Comparison of ENCODE assay signal across 23 cellular contexts in the genomic region with DNA sequence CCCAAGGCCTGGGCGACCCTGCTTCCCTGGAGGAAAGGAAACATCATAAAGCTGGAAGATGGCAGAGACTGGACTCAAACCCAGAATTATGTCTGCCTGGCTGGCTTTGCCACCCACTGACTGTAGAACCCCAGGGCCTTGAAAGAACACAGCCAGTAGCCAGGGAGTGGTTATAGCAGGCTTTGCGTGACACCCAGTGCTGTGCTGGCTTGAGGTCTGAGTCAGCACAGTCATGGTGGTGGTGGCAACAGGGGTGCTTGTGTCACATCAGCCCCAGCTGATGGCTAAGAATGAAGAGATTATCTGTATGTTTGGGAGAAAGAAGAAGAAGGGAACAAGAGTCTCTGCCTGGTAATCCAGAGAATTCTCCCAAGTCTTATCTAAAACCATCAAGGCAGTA.
A peak's percentile ranks its signal among the peaks of the same experiment; 100 is the strongest.
DNase-seq lines count a peak whose midpoint lies in the region; ATAC-seq and TF ChIP-seq lines count a peak whose summit lies in the region.
"Had no signal": no experiment of that assay in that cellular context is flagged by ENCODE, and none has a peak within 500 bp of the region (broad histone marks: within the 10 kb centered on the region; RNA-seq: fewer than 3 reads in every experiment).

No MANE protein-coding gene starts in this region.

- CTCF ChIA-PET in CD4-positive, alpha-beta T cell (lab: Charles Lee), result no interaction called here

- peak overlapping the region; percentile 30 for H3K4me3 Mint-ChIP-seq in CD4-positive, alpha-beta T cell
- peak overlapping the region in 2 of 5 donors; percentile 10 to 30 for H3K4me3 Mint-ChIP-seq in immature natural killer cell
- H3K4me3 Mint-ChIP-seq in natural killer cell treated with Interleukin-12 subunit alpha and Interleukin-12 subunit beta and Interleukin-15 and Interleukin-18, amount 100 ng/mL, for 72 hours, result peak overlapping the region; percentile 32
- H3K4me3 Mint-ChIP-seq: B cell; CD4-positive, alpha-beta memory T cell; CD8-positive, alpha-beta memory T cell had no signal

- DNase-seq in CD4-positive, alpha-beta T cell, result no peak
- DNase-seq in immature natural killer cell, result no peak
- no peak for DNase-seq in natural killer cell treated with Interleukin-12 subunit alpha and Interleukin-12 subunit beta and Interleukin-15 and Interleukin-18, amount 100 ng/mL, for 72 hours (ENCODE audit: low spot score)
- DNase-seq in right cardiac atrium, result no peak
- no peak for DNase-seq in left lobe of liver (ENCODE audit: low spot score)
- DNase-seq: AML-193; CD4-positive, alpha-beta memory T cell; CD8-positive, alpha-beta memory T cell; COR-L47; DMS 273 treated with DMSO at 0.1 percent for 48 hours; DMS153; DMS53; DMS79; DND-41; EL; GDM1 had no signal

- POLR2A ChIA-PET in CD4-positive, alpha-beta T cell (lab: Charles Lee), result no interaction called here

- no peaks in the 10 kb centered on the region for H3K27me3 ChIP-seq in CD4-positive, alpha-beta T cell (ENCODE audit: control insufficient read depth, insufficient read depth, low read length)
- no peaks in the 10 kb centered on the region for H3K27me3 ChIP-seq in right cardiac atrium (ENCODE audit: control insufficient read depth, insufficient read depth)

- no peaks in the 10 kb centered on the region for H3K4me1 ChIP-seq in right cardiac atrium (ENCODE audit: control insufficient read depth, insufficient read depth, low read length)
- H3K4me1 ChIP-seq: A549; BLaER1 treated with 17β-estradiol and CSF1 and Interleukin-3, amounts not matched to agents 10 nM and 100 nM had no signal

- ATAC-seq in CD4-positive, alpha-beta T cell (ENCODE audit: poor library complexity), result no peak
- peak; percentile 79 to 81 for ATAC-seq in natural killer cell treated with Interleukin-12 subunit alpha and Interleukin-12 subunit beta and Interleukin-15 and Interleukin-18, amount 100 ng/mL, for 72 hours
- ATAC-seq in right cardiac atrium (no peak), HG02973 (IDR thresholded peaks at IDR 0.05; ENCODE audit: unreplicated experiment) (no peak), left lobe of liver (no peak)
- ATAC-seq: A549, GM12878 had no signal

- no peak overlapping the region for H3K27ac Mint-ChIP-seq in CD4-positive, alpha-beta T cell
- peak overlapping the region; percentile 5 to 60 (median 47) for H3K27ac Mint-ChIP-seq in immature natural killer cell
- H3K27ac Mint-ChIP-seq in natural killer cell treated with Interleukin-12 subunit alpha and Interleukin-12 subunit beta and Interleukin-15 and Interleukin-18, amount 100 ng/mL, for 72 hours, result peak overlapping the region; percentile 2 to 46
- H3K27ac Mint-ChIP-seq: B cell; CD4-positive, alpha-beta memory T cell had no signal

- H3K27ac ChIP-seq in CD4-positive, alpha-beta T cell (ENCODE audit: low read depth, low read length), result no peak overlapping the region
- H3K27ac ChIP-seq in right cardiac atrium (ENCODE audit: low read length), result no peak overlapping the region
- H3K27ac ChIP-seq: 22Rv1; A549; BLaER1 treated with 17β-estradiol and CSF1 and Interleukin-3, amounts not matched to agents 10 nM and 100 nM; C4-2B had no signal

- no peaks in the 10 kb centered on the region for H3K4me1 Mint-ChIP-seq in CD4-positive, alpha-beta T cell (ENCODE audit: low read depth)
- peaks cover 58 to 73% of the 10 kb centered on the region in 2 donors for H3K4me1 Mint-ChIP-seq in immature natural killer cell
- H3K4me1 Mint-ChIP-seq in natural killer cell treated with Interleukin-12 subunit alpha and Interleukin-12 subunit beta and Interleukin-15 and Interleukin-18, amount 100 ng/mL, for 72 hours (ENCODE audit: low read depth in 2 of 2), result peaks cover 30 to 32% of the 10 kb centered on the region in 2 donors
- H3K4me1 Mint-ChIP-seq: B cell had no signal

- no peak for TF ChIP-seq CTCF in CD4-positive, alpha-beta T cell (IDR thresholded peaks at IDR 0.05)

- H3K9me3 ChIP-seq in CD4-positive, alpha-beta T cell (ENCODE audit: control insufficient read depth, low read length), result peaks cover 7% of the 10 kb centered on the region
- no peaks in the 10 kb centered on the region for H3K9me3 ChIP-seq in right cardiac atrium (ENCODE audit: control insufficient read depth, low read length)
- H3K9me3 ChIP-seq: A549 had no signal

- peaks cover 4% of the 10 kb centered on the region for H3K9me3 Mint-ChIP-seq in CD4-positive, alpha-beta T cell
- H3K9me3 Mint-ChIP-seq in immature natural killer cell, result peaks cover 0 to 9% (median 6%) of the 10 kb centered on the region in 6 donors
- H3K9me3 Mint-ChIP-seq in natural killer cell treated with Interleukin-12 subunit alpha and Interleukin-12 subunit beta and Interleukin-15 and Interleukin-18, amount 100 ng/mL, for 72 hours, result no peaks in the 10 kb centered on the region

- intact Hi-C loops in CD4-positive, alpha-beta T cell (cut with DNase I, micrococcal nuclease), result no loop called here
- intact Hi-C loops in right cardiac atrium (cut with DNase I), result no loop called here

- whole genome bisulfite sequencing in right cardiac atrium, result 97% methylated on average over 2 of the region's 2 CpGs

- H3K36me3 Mint-ChIP-seq in CD4-positive, alpha-beta T cell (ENCODE audit: low read depth), result peaks cover 78% of the 10 kb centered on the region
- H3K36me3 Mint-ChIP-seq in immature natural killer cell, result peaks cover 0 to 18% (median 0%) of the 10 kb centered on the region in 3 donors
- H3K36me3 Mint-ChIP-seq in natural killer cell treated with Interleukin-12 subunit alpha and Interleukin-12 subunit beta and Interleukin-15 and Interleukin-18, amount 100 ng/mL, for 72 hours, result peaks cover 13% of the 10 kb centered on the region

- no peak overlapping the region for H3K4me3 ChIP-seq in right cardiac atrium (ENCODE audit: low read length)
- H3K4me3 ChIP-seq: A549; BLaER1 treated with 17β-estradiol and CSF1 and Interleukin-3, amounts not matched to agents 10 nM and 100 nM; GM12878 had no signal

- no peaks in the 10 kb centered on the region for H3K27me3 Mint-ChIP-seq in CD4-positive, alpha-beta T cell
- peaks cover 0 to 5% (median 2%) of the 10 kb centered on the region in 3 donors for H3K27me3 Mint-ChIP-seq in immature natural killer cell (ENCODE audit: low read depth in 3 of 3)
- no peaks in the 10 kb centered on the region for H3K27me3 Mint-ChIP-seq in natural killer cell treated with Interleukin-12 subunit alpha and Interleukin-12 subunit beta and Interleukin-15 and Interleukin-18, amount 100 ng/mL, for 72 hours
- H3K27me3 Mint-ChIP-seq: B cell; CD4-positive, alpha-beta memory T cell; CD8-positive, alpha-beta memory T cell had no signal

Comparison
In these comparisons a context has a peak if more than half of its experiments do, and no peak if none do; other contexts are left out.
1. ATAC-seq: peak in natural killer cell treated with Interleukin-12 subunit alpha and Interleukin-12 subunit beta and Interleukin-15 and Interleukin-18, amount 100 ng/mL, for 72 hours (2 of 2); none in CD4-positive, alpha-beta T cell (single experiment), right cardiac atrium (0 of 2), HG02973 (single experiment) and left lobe of liver (single experiment).